In genomic region chr3:15174953-15175352, GRCh38 we compare ENCODE assay signal across 21 cellular contexts.
"Had no signal": no experiment of that assay in that cellular context is flagged by ENCODE, and none has a peak within 500 bp of the region (broad histone marks: within the 10 kb centered on the region; RNA-seq: fewer than 3 reads in every experiment).

No MANE protein-coding gene starts in this region.

- H3K27me3 ChIP-seq: breast epithelium had no signal

- H3K4me1 ChIP-seq: breast epithelium had no signal

- H3K9me3 ChIP-seq: breast epithelium had no signal

- H3K36me3 ChIP-seq: breast epithelium had no signal

- ATAC-seq: activated CD4-positive, CD25-positive, alpha-beta regulatory T cell treated with anti-CD3 and anti-CD28 coated beads, Interleukin-2, amount 50 U/mL, for 24 hours; activated CD8-positive, alpha-beta T cell treated with anti-CD3 and anti-CD28 coated beads for 36 hours; Panc1 had no signal

- H3K4me3 ChIP-seq: breast epithelium had no signal

- H3K27ac ChIP-seq: breast epithelium, KMS-11, RWPE1 had no signal

- DNase-seq: activated CD4-positive, alpha-beta T cell treated with anti-CD3 and anti-CD28 coated beads for 4 hours; activated CD8-positive, alpha-beta memory T cell treated with anti-CD3 and anti-CD28 coated beads, Interleukin-2, amount 50 U/mL, for 4 hours; activated CD8-positive, alpha-beta T cell treated with anti-CD3 and anti-CD28 coated beads for 36 hours; activated T-cell treated with anti-CD3 and anti-CD28 coated beads, Interleukin-2, amount 50 U/mL, for 1 hour; aorta; NCI-H1092; NCI-H1417; NCI-H1930; NCI-H2171; NCI-H2227 treated with DMSO at 0.1 percent for 48 hours; NCI-H446 treated with DMSO at 0.1 percent for 48 hours; NCI-H526; NCI-H774; NK-92 treated with Interleukin-12 subunit alpha and Interleukin-12 subunit beta, amount 100 ng/mL, for 24 hours; OCI-M1; SHP77 treated with DMSO at 0.1 percent for 48 hours had no signal
